11 cellular contexts compared by ENCODE assay signal in genomic region chr4:762211-763190, GRCh38. TPM values are rescaled to one million over a fixed set of nuclear protein-coding genes. Genes with fewer than 3 reads are reported as not detected.
DNase-seq lines count a peak whose midpoint lies in the region; ATAC-seq and TF ChIP-seq lines count a peak whose summit lies in the region.
"Had no signal": no experiment of that assay in that cellular context is flagged by ENCODE, and none has a peak within 500 bp of the region (broad histone marks: within the 10 kb centered on the region; RNA-seq: fewer than 3 reads in every experiment).

No MANE protein-coding gene starts in this region.

- peak; percentile 55 for ATAC-seq in left colon
- ATAC-seq in GM19328 (IDR thresholded peaks at IDR 0.05; ENCODE audit: unreplicated experiment): no peak
- no peak for ATAC-seq in GM18858 (IDR thresholded peaks at IDR 0.05; ENCODE audit: unreplicated experiment)
- ATAC-seq: activated CD8-positive, alpha-beta memory T cell treated with anti-CD3 and anti-CD28 coated beads, Interleukin-2, amount 10 ng/mL, durations not matched to agents 7 days and 5 days had no signal

- H3K9me2 ChIP-seq in GM23248 (ENCODE audit: insufficient read depth): no peaks in the 10 kb centered on the region

- no peaks in the 10 kb centered on the region for H3K27me3 ChIP-seq in GM23248 (replicated peaks; ENCODE audit: insufficient read depth)
- H3K27me3 ChIP-seq: heart right ventricle, upper lobe of left lung had no signal

- H3K4me3 ChIP-seq in GM23248 (no peak overlapping the region), astrocyte of the cerebellum (ENCODE audit: low read depth, low read length) (no peak overlapping the region)
- H3K4me3 ChIP-seq: heart right ventricle, upper lobe of left lung had no signal

- TF ChIP-seq CTCF in AG09319 (IDR thresholded peaks at IDR 0.05; ENCODE audit: low read depth, low read length) (peak; percentile 11), astrocyte of the cerebellum (IDR thresholded peaks at IDR 0.05; ENCODE audit: low read depth, low read length, missing control alignments) (peak; percentile 76)

- H3K9me3 ChIP-seq in GM23248 (ENCODE audit: low read depth): no peaks in the 10 kb centered on the region
- H3K9me3 ChIP-seq: heart right ventricle, upper lobe of left lung had no signal

- in situ Hi-C loops in GM23248 (cut with MboI): no loop called here
- in situ Hi-C loops in astrocyte of the cerebellum (cut with HindIII; ENCODE audit: low sequenced_read_pairs): no loop called here

- H2AFZ ChIP-seq in GM23248: no peak overlapping the region

- 0 out of 2 replicates have a peak, but pooled peaks cover 2% of the 10 kb centered on the region for H4K20me1 ChIP-seq in GM23248 (ENCODE audit: insufficient read depth)

- intact Hi-C loops in left colon (cut with DNase I, micrococcal nuclease): no loop called here

- H3K4me1 ChIP-seq in GM23248 (ENCODE audit: insufficient read depth): peaks cover 18% of the 10 kb centered on the region

- no peak overlapping the region for H3K27ac ChIP-seq in GM23248
- H3K27ac ChIP-seq: heart right ventricle, upper lobe of left lung had no signal

- peaks cover 39% of the 10 kb centered on the region for H3F3A ChIP-seq in GM23248 (ENCODE audit: insufficient read depth)

- peaks cover 14% of the 10 kb centered on the region for H3K36me3 ChIP-seq in GM23248 (ENCODE audit: low read depth)

- DNase-seq in AG09319 (ENCODE audit: extremely low read depth, low read depth) (no peak), GM23248 (peak; percentile 37), astrocyte of the cerebellum (ENCODE audit: low read depth) (peak; percentile 59), left colon (no peak), globus pallidus (ENCODE audit: low spot score) (no peak), AG08396 (ENCODE audit: low spot score) (no peak)
- DNase-seq: activated CD8-positive, alpha-beta memory T cell treated with anti-CD3 and anti-CD28 coated beads, Interleukin-2, amount 10 ng/mL, durations not matched to agents 7 days and 5 days; heart right ventricle; upper lobe of left lung had no signal

- H3K79me2 ChIP-seq in GM23248 (ENCODE audit: insufficient read depth): peaks cover 28% of the 10 kb centered on the region

- H3K4me2 ChIP-seq in GM23248 (ENCODE audit: unreplicated experiment): no peak overlapping the region

- H3K9ac ChIP-seq in GM23248: no peak overlapping the region

- WGBS in GM23248 (ENCODE audit: low coverage in 1 of 2, low lambda C conversion rate in 2 of 2, missing lambda C conversion rate in 2 of 2), 2 experiments: 84 to 88% methylated on average over 24 of the region's 24 CpGs

RNA-seq across cellular contexts. Expression of gene PCGF3, which starts 56.9 kb away (rescaled TPM):
- total RNA-seq in GM23248 (2014; rRNA removed; shearing (Covaris generic)): 26.0 and 36.9 TPM in 2 replicates
- 21.0 TPM in 2 replicates for polyA plus RNA-seq in GM23248 (2016; fragmentation: Nextera tagmentation; extraction: Ambion mirVana)
- 10 to 100 TPM; 46.9 to 51.9 TPM for total RNA-seq in left colon

Comparison
In these comparisons a context has a peak if more than half of its experiments do, and no peak if none do; other contexts are left out.
1. DNase-seq: peak in GM23248 (single experiment) and astrocyte of the cerebellum (single experiment); none in AG09319 (single experiment), left colon (0 of 2), globus pallidus (single experiment) and AG08396 (single experiment).